ENCODE assay signal across 12 cellular contexts in genomic region chr2:128440666-128441340, GRCh38.
DNase-seq lines count a peak whose midpoint lies in the region; ATAC-seq and TF ChIP-seq lines count a peak whose summit lies in the region.
"Had no signal": no experiment of that assay in that cellular context is flagged by ENCODE, and none has a peak within 500 bp of the region (broad histone marks: within the 10 kb centered on the region; RNA-seq: fewer than 3 reads in every experiment).

No MANE protein-coding gene starts in this region.

- TF ChIP-seq CTCF in breast epithelium (IDR thresholded peaks at IDR 0.05) = no peak
- TF ChIP-seq CTCF in MCF 10A (IDR thresholded peaks at IDR 0.05; ENCODE audit: unreplicated experiment) = no peak

- no peak overlapping the region for H3K4me3 Mint-ChIP-seq in MCF 10A (ENCODE audit: unreplicated experiment)

- DNase-seq in breast epithelium (ENCODE audit: low spot score in 2 of 2) (peak in 1 of 2 donors; percentile 15), MCF 10A (ENCODE audit: unreplicated experiment) (no peak), Right ventricle myocardium superior (no peak), myocyte (ENCODE audit: low read depth) (peak; percentile 2), SIG-M5 (lab: John Stamatoyannopoulos, UW) (no peak), G401 (ENCODE audit: low spot score) (no peak)
- DNase-seq in effector memory CD4-positive, alpha-beta T cell = no peak
- DNase-seq: hypothalamus, NCI-H1092, NCI-H2227 treated with DMSO at 0.1 percent for 48 hours had no signal

- no peaks in the 10 kb centered on the region for H3K36me3 ChIP-seq in breast epithelium
- H3K36me3 ChIP-seq in effector memory CD4-positive, alpha-beta T cell (ENCODE audit: control insufficient read depth, insufficient read depth, low read length) = no peaks in the 10 kb centered on the region
- H3K36me3 ChIP-seq: neutrophil had no signal

- no peak overlapping the region for H3K27ac Mint-ChIP-seq in MCF 10A (ENCODE audit: low read depth, unreplicated experiment)

- in situ Hi-C loops in G401 (cut with HindIII; ENCODE audit: low sequenced_read_pairs) = no loop called here

- no peaks in the 10 kb centered on the region for H3K4me1 Mint-ChIP-seq in MCF 10A (ENCODE audit: insufficient read depth, unreplicated experiment)

- BruUV-seq in MCF 10A (replicated peaks; lab: Mats Ljungman, UMichigan) = no TSS peak

- H3K4me3 ChIP-seq in breast epithelium = no peak overlapping the region
- no peak overlapping the region for H3K4me3 ChIP-seq in effector memory CD4-positive, alpha-beta T cell (ENCODE audit: insufficient read depth, low read depth, low read length, poor library complexity, severe bottlenecking)

- intact Hi-C loops in breast epithelium (cut with DNase I; ENCODE audit: low total_unique reads) = no loop called here
- intact Hi-C loops in MCF 10A (cut with micrococcal nuclease) = no loop called here
- intact Hi-C loops in Right ventricle myocardium superior (cut with DNase I) = no loop called here

- H3K9me3 Mint-ChIP-seq in MCF 10A (ENCODE audit: unreplicated experiment) = no peaks in the 10 kb centered on the region

- H3K27me3 ChIP-seq in breast epithelium = no peaks in the 10 kb centered on the region
- H3K27me3 ChIP-seq in effector memory CD4-positive, alpha-beta T cell (replicated peaks; ENCODE audit: control insufficient read depth, insufficient read depth, low read length, poor library complexity, severe bottlenecking) = no peaks in the 10 kb centered on the region
- H3K27me3 ChIP-seq: neutrophil had no signal

- peak; percentile 54 for ATAC-seq in Right ventricle myocardium superior (ENCODE audit: poor library complexity)
- ATAC-seq in GM21381 (IDR thresholded peaks at IDR 0.05; ENCODE audit: unreplicated experiment) = no peak

- CTCF ChIA-PET in MCF 10A (lab: Yijun Ruan, JAX) = no interaction called here

- no peaks in the 10 kb centered on the region for H3K9me3 ChIP-seq in breast epithelium
- no peaks in the 10 kb centered on the region for H3K9me3 ChIP-seq in effector memory CD4-positive, alpha-beta T cell (ENCODE audit: control insufficient read depth, low read length)
- H3K9me3 ChIP-seq: neutrophil had no signal

- no peaks in the 10 kb centered on the region for H3K27me3 Mint-ChIP-seq in MCF 10A (ENCODE audit: insufficient read depth, unreplicated experiment)

- H3K4me1 ChIP-seq in breast epithelium = peaks cover 0 to 9% of the 10 kb centered on the region in 2 donors
- no peaks in the 10 kb centered on the region for H3K4me1 ChIP-seq in effector memory CD4-positive, alpha-beta T cell (ENCODE audit: control insufficient read depth, insufficient read depth, low read length, poor library complexity, severe bottlenecking)

- no peaks in the 10 kb centered on the region for H3K36me3 Mint-ChIP-seq in MCF 10A (ENCODE audit: insufficient read depth, unreplicated experiment)

- no peak for TF ChIP-seq POLR2A in breast epithelium (IDR thresholded peaks at IDR 0.05)

- POLR2A ChIA-PET in MCF 10A (lab: Yijun Ruan, JAX) = interaction anchor here (0.9 kb wide), 1 partner anchor 37 kb away, joined by 3 read pairs; no protein-coding TSS in a partner anchor

- H3K27ac ChIP-seq in breast epithelium = peak overlapping the region; percentile 3 to 68
- no peak overlapping the region for H3K27ac ChIP-seq in effector memory CD4-positive, alpha-beta T cell (ENCODE audit: insufficient read depth, low read length, poor library complexity, severe bottlenecking)
- H3K27ac ChIP-seq: neutrophil had no signal
